Comparison of ENCODE assay signal across 19 cellular contexts in the genomic region with DNA sequence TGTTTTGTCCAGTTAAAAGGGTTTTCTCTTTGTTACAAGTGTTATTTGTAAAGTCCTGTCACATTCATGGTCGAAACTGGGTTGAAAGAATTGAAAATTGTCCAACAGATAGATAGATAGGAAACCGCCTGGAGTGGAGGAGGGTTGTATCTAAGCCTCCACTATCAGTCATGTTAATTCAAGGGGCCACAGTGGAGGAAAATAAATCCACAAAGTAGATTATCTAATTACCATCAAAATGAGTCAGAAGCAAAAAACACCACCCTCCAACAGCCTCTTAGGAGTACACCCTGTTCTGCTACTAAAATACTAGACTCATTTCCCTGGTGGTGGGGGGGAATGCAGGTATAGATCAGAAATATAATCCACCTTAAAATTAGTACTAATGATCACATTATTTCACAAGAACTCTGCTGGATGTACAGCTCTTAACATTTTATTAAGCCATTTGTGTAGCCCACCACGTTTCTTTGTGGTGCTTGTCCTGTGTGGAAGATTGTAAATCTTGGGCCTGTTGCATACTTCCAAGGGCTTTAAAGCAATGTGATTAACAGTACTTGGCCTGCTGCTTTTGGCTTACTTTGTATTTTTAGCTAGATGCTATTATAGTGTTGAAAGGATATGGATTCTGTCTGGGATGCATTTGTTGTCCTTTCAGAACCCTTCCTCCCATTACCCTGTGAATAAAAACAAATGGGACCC. TPM values are rescaled to one million over a fixed set of nuclear protein-coding genes. Genes with fewer than 3 reads are reported as not detected.
DNase-seq lines count a peak whose midpoint lies in the region; ATAC-seq and TF ChIP-seq lines count a peak whose summit lies in the region.
"Had no signal": no experiment of that assay in that cellular context is flagged by ENCODE, and none has a peak within 500 bp of the region (broad histone marks: within the 10 kb centered on the region; RNA-seq: fewer than 3 reads in every experiment).

No MANE protein-coding gene starts in this region.

- H3K27me3 Mint-ChIP-seq in activated T-cell treated with anti-CD3 and anti-CD28 coated beads, Interleukin-2, amount 50 U/mL, for 24 hours, result no peaks in the 10 kb centered on the region
- no peaks in the 10 kb centered on the region for H3K27me3 Mint-ChIP-seq in brain
- H3K27me3 Mint-ChIP-seq: activated CD4-positive, alpha-beta T cell treated with anti-CD3 and anti-CD28 coated beads, Interleukin-2, amount 10 ng/mL, durations not matched to agents 24 days and 14 days; CD4-positive, CD25-positive, alpha-beta regulatory T cell had no signal

- peaks cover 99% of the 10 kb centered on the region for H3K36me3 Mint-ChIP-seq in activated T-cell treated with anti-CD3 and anti-CD28 coated beads, Interleukin-2, amount 50 U/mL, for 24 hours (ENCODE audit: low read depth)
- peaks cover 77% of the 10 kb centered on the region for H3K36me3 Mint-ChIP-seq in brain
- peaks cover 84% of the 10 kb centered on the region for H3K36me3 Mint-ChIP-seq in stimulated activated effector memory CD8-positive, alpha-beta T cell treated with anti-CD3 and anti-CD28 coated beads, Interleukin-12 subunit alpha, Interleukin-12 subunit beta, amount 100 ng/mL, for 72 hours

- no peaks in the 10 kb centered on the region for H3K9me3 Mint-ChIP-seq in activated T-cell treated with anti-CD3 and anti-CD28 coated beads, Interleukin-2, amount 50 U/mL, for 24 hours
- no peaks in the 10 kb centered on the region for H3K9me3 Mint-ChIP-seq in brain
- H3K9me3 Mint-ChIP-seq in stimulated activated effector memory CD8-positive, alpha-beta T cell treated with anti-CD3 and anti-CD28 coated beads, Interleukin-12 subunit alpha, Interleukin-12 subunit beta, amount 100 ng/mL, for 72 hours, result no peaks in the 10 kb centered on the region
- H3K9me3 Mint-ChIP-seq: activated CD4-positive, alpha-beta T cell treated with anti-CD3 and anti-CD28 coated beads, Interleukin-2, amount 10 ng/mL, durations not matched to agents 24 days and 14 days; CD4-positive, CD25-positive, alpha-beta regulatory T cell; T-helper 1 cell treated with Interleukin-12 subunit alpha and Interleukin-12 subunit beta and Interleukin-4 antibody, amounts not matched to agents 30 μg/mL and 1 μg/mL, for 36 hours had no signal

- no peak overlapping the region for H3K4me3 Mint-ChIP-seq in activated T-cell treated with anti-CD3 and anti-CD28 coated beads, Interleukin-2, amount 50 U/mL, for 24 hours
- peak overlapping the region in 1 of 5 experiments; percentile 16 for H3K4me3 Mint-ChIP-seq in brain
- H3K4me3 Mint-ChIP-seq in stimulated activated effector memory CD8-positive, alpha-beta T cell treated with anti-CD3 and anti-CD28 coated beads, Interleukin-12 subunit alpha, Interleukin-12 subunit beta, amount 100 ng/mL, for 72 hours, result no peak overlapping the region
- H3K4me3 Mint-ChIP-seq: activated CD4-positive, alpha-beta T cell treated with anti-CD3 and anti-CD28 coated beads, Interleukin-2, amount 10 ng/mL, durations not matched to agents 24 days and 14 days; CD4-positive, CD25-positive, alpha-beta regulatory T cell; T-helper 1 cell treated with Interleukin-12 subunit alpha and Interleukin-12 subunit beta and Interleukin-4 antibody, amounts not matched to agents 30 μg/mL and 1 μg/mL, for 36 hours had no signal

- peak overlapping the region; percentile 64 for H3K27ac Mint-ChIP-seq in activated T-cell treated with anti-CD3 and anti-CD28 coated beads, Interleukin-2, amount 50 U/mL, for 24 hours
- H3K27ac Mint-ChIP-seq in brain, result peak overlapping the region in 3 of 5 experiments; percentile 64 to 91 (median 76)
- peak overlapping the region; percentile 37 for H3K27ac Mint-ChIP-seq in stimulated activated effector memory CD8-positive, alpha-beta T cell treated with anti-CD3 and anti-CD28 coated beads, Interleukin-12 subunit alpha, Interleukin-12 subunit beta, amount 100 ng/mL, for 72 hours
- H3K27ac Mint-ChIP-seq: activated CD4-positive, alpha-beta T cell treated with anti-CD3 and anti-CD28 coated beads, Interleukin-2, amount 10 ng/mL, durations not matched to agents 24 days and 14 days; T-helper 1 cell treated with Interleukin-12 subunit alpha and Interleukin-12 subunit beta and Interleukin-4 antibody, amounts not matched to agents 30 μg/mL and 1 μg/mL, for 36 hours had no signal

- ATAC-seq in stimulated activated effector memory CD8-positive, alpha-beta T cell treated with anti-CD3 and anti-CD28 coated beads, Interleukin-12 subunit alpha, Interleukin-12 subunit beta, amount 100 ng/mL, for 72 hours, result no peak
- no peak for ATAC-seq in GM19023 (IDR thresholded peaks at IDR 0.05; ENCODE audit: unreplicated experiment)
- ATAC-seq: A549 had no signal

- H3K4me1 Mint-ChIP-seq in activated T-cell treated with anti-CD3 and anti-CD28 coated beads, Interleukin-2, amount 50 U/mL, for 24 hours (ENCODE audit: low read depth), result peaks cover 24% of the 10 kb centered on the region
- H3K4me1 Mint-ChIP-seq in brain, result peaks cover 36% of the 10 kb centered on the region
- no peaks in the 10 kb centered on the region for H3K4me1 Mint-ChIP-seq in stimulated activated effector memory CD8-positive, alpha-beta T cell treated with anti-CD3 and anti-CD28 coated beads, Interleukin-12 subunit alpha, Interleukin-12 subunit beta, amount 100 ng/mL, for 72 hours

- no peak for DNase-seq in activated T-cell treated with anti-CD3 and anti-CD28 coated beads, Interleukin-2, amount 50 U/mL, for 24 hours
- no peak for DNase-seq in activated T-cell treated with anti-CD3 and anti-CD28 coated beads for 4 hours
- DNase-seq in RPMI7951 (ENCODE audit: low read depth), result peak; percentile 11
- DNase-seq in stimulated activated effector memory CD8-positive, alpha-beta T cell treated with anti-CD3 and anti-CD28 coated beads, Interleukin-12 subunit alpha, Interleukin-12 subunit beta, amount 100 ng/mL, for 72 hours (ENCODE audit: low spot score in 2 of 2), result no peak
- DNase-seq in activated CD4-positive, alpha-beta T cell treated with anti-CD3 and anti-CD28 coated beads, Interleukin-2, amount 50 U/mL, for 4 hours, result no peak
- DNase-seq in stimulated activated CD4-positive, alpha-beta T cell treated with anti-CD3 and anti-CD28 coated beads, Interleukin-4, amount 100 ng/mL, for 4 hours, result no peak
- DNase-seq: activated CD4-positive, alpha-beta T cell treated with anti-CD3 and anti-CD28 coated beads, Interleukin-2, amount 10 ng/mL, durations not matched to agents 24 days and 14 days; activated effector memory CD4-positive, alpha-beta T cell treated with Interleukin-2 at 50 U/mL for 16 hours; body of pancreas; CD4-positive, CD25-positive, alpha-beta regulatory T cell; hippocampal formation; midbrain; NCI-H1092; stimulated activated CD4-positive, alpha-beta T cell treated with anti-CD3 and anti-CD28 coated beads, Interleukin-4, amount 100 ng/mL, for 1 hour; upper lobe of left lung had no signal

- TF ChIP-seq CTCF in brain (conservative IDR thresholded peaks at IDR 0.05), result no peak

RNA-seq across cellular contexts. Expression of gene RBBP7, which starts 26.8 kb away (rescaled TPM):
- total RNA-seq in RPMI7951 (2014; rRNA removed; shearing (Covaris generic)), result 177 and 260 TPM in 2 replicates
- 129 TPM for polyA plus RNA-seq in brain (ENCODE audit: insufficient read depth, low read depth, low replicate concordance)

RNA-seq across cellular contexts. Expression of gene TXLNG, which starts 57.1 kb away (rescaled TPM):
- 7.1 and 10.3 TPM in 2 replicates for total RNA-seq in RPMI7951 (2014; rRNA removed; shearing (Covaris generic))
- 7.8 TPM for polyA plus RNA-seq in brain (ENCODE audit: insufficient read depth, low read depth, low replicate concordance)
